10 cellular contexts compared by ENCODE assay signal in the genomic region with DNA sequence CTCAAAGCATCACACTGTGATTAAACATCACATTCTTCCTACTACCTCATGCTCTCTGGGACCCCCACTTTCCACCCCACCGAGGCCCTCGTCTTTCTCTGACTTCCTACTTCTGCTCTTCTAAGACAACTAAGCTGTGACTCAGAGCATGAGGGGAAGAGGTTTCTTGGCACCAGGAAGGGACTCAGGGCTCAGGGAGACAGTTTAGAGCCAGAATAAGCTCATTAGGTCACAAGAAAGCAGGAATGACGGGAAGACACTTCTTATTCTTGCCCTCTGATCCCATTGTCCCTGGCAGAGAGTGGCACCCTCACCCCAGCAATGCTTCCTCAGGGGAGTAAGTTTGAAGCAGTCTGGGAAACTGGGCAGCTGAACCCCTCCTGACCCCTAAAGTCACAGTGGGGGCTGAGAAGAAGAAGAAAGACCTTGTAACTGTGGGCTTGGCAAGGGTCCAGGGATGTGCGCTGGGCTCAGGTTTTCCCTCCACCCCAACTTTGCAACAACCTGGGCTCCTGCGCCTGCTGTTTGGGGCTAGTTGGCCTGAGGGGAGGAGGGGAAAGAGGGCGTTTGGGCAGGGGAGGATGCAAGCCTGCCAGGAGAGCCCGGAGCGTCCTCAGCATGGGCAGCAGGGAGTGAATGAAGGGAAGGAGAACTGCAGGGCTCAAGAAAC.
DNase-seq lines count a peak whose midpoint lies in the region; ATAC-seq and TF ChIP-seq lines count a peak whose summit lies in the region.
"Had no signal": no experiment of that assay in that cellular context is flagged by ENCODE, and none has a peak within 500 bp of the region (broad histone marks: within the 10 kb centered on the region; RNA-seq: fewer than 3 reads in every experiment).

No MANE protein-coding gene starts in this region.

- H3K4me2 ChIP-seq in hepatocyte = peak overlapping the region; percentile 64

- no peak for TF ChIP-seq CTCF in hepatocyte (IDR thresholded peaks at IDR 0.05; ENCODE audit: poor library complexity)
- TF ChIP-seq CTCF in stomach (IDR thresholded peaks at IDR 0.05) = no peak

- TF ChIP-seq EP300 in stomach (IDR thresholded peaks at IDR 0.05) = no peak

- WGBS in hepatocyte (ENCODE audit: low lambda C conversion rate, missing lambda C conversion rate) = 83% methylated on average over 8 of the region's 8 CpGs
- WGBS in stomach, 5 donors = 60 to 74% (median 66%) methylated on average over 8 of the region's 8 CpGs

- no peak overlapping the region for H2AFZ ChIP-seq in hepatocyte

- H3K27me3 ChIP-seq in hepatocyte (no peaks in the 10 kb centered on the region), stomach (no peaks in the 10 kb centered on the region)

- H3K4me3 ChIP-seq in hepatocyte = no peak overlapping the region
- no peak overlapping the region for H3K4me3 ChIP-seq in stomach

- H3K4me1 ChIP-seq in hepatocyte (ENCODE audit: insufficient read depth) (peaks cover 39% of the 10 kb centered on the region), stomach (peaks cover 47 to 75% (median 56%) of the 10 kb centered on the region in 4 donors)

- peak overlapping the region; percentile 27 for H3K27ac ChIP-seq in hepatocyte
- peak overlapping the region in 4 of 5 donors; percentile 64 to 84 (median 81) for H3K27ac ChIP-seq in stomach
- H3K27ac ChIP-seq: VCaP had no signal

- DNase-seq in Kasumi-1 (lab: John Stamatoyannopoulos, UW) = peak; percentile 87 to 92
- peak; percentile 79 for DNase-seq in astrocyte of the hippocampus (ENCODE audit: low read depth, low spot score)
- DNase-seq in hepatocyte (ENCODE audit: low spot score) = no peak
- DNase-seq in stomach = no peak
- DNase-seq in HuH-7 (ENCODE audit: low spot score) = no peak
- no peak for DNase-seq in HuH-7.5 (ENCODE audit: low spot score)
- no peak for DNase-seq in DMS53 (lab: John Stamatoyannopoulos, UW)
- DNase-seq: MM.1S had no signal

- no peaks in the 10 kb centered on the region for H3K36me3 ChIP-seq in hepatocyte (replicated peaks; ENCODE audit: insufficient read depth, low read depth)
- H3K36me3 ChIP-seq in stomach = no peaks in the 10 kb centered on the region

- intact Hi-C loops in stomach (cut with DNase I; ENCODE audit: low total_unique reads) = no loop called here

- H3K9me3 ChIP-seq in hepatocyte (ENCODE audit: low read depth) (no peaks in the 10 kb centered on the region), stomach (no peaks in the 10 kb centered on the region)

- no peaks in the 10 kb centered on the region for H3K79me2 ChIP-seq in hepatocyte

- H3K9me2 ChIP-seq in hepatocyte (replicated peaks; ENCODE audit: insufficient read depth) = no peaks in the 10 kb centered on the region

- no peak for ATAC-seq in HG03045 (IDR thresholded peaks at IDR 0.05; ENCODE audit: unreplicated experiment)

- no peaks in the 10 kb centered on the region for H4K20me1 ChIP-seq in hepatocyte (ENCODE audit: insufficient read depth, poor library complexity, severe bottlenecking)

- TF ChIP-seq POLR2A in stomach (IDR thresholded peaks at IDR 0.05) = no peak

Comparison
In these comparisons a context has a peak if more than half of its experiments do, and no peak if none do; other contexts are left out.
1. DNase-seq: peak in Kasumi-1 (2 of 2) and astrocyte of the hippocampus (single experiment); none in hepatocyte (single experiment), stomach (single experiment), HuH-7 (single experiment), HuH-7.5 (single experiment) and DMS53 (single experiment).